35 cellular contexts compared by ENCODE assay signal in genomic region chr12:63869656-63870055, GRCh38. TPM values are rescaled to one million over a fixed set of nuclear protein-coding genes. Genes with fewer than 3 reads are reported as not detected.
DNase-seq lines count a peak whose midpoint lies in the region; ATAC-seq and TF ChIP-seq lines count a peak whose summit lies in the region.
"Had no signal": no experiment of that assay in that cellular context is flagged by ENCODE, and none has a peak within 500 bp of the region (broad histone marks: within the 10 kb centered on the region; RNA-seq: fewer than 3 reads in every experiment).

No MANE protein-coding gene starts in this region.

- H3K4me3 ChIP-seq in mammary epithelial cell (replicated peaks in 1 of 3; ENCODE audit: insufficient read depth in 1 of 3, low read depth in 2 of 3, low read length in 3 of 3) (no peak overlapping the region), GM23338 (no peak overlapping the region), gastrocnemius medialis (no peak overlapping the region)
- H3K4me3 ChIP-seq: BLaER1 treated with 17β-estradiol and CSF1 and Interleukin-3, amounts not matched to agents 10 nM and 100 nM; coronary artery; heart right ventricle; lower lobe of right lung; mucosa of descending colon; upper lobe of left lung had no signal

- intact Hi-C loops in mammary epithelial cell (cut with micrococcal nuclease) = no loop called here
- intact Hi-C loops in gastrocnemius medialis (cut with DNase I; ENCODE audit: low total_unique reads) = no loop called here

- H3K27me3 Mint-ChIP-seq in osteocyte (ENCODE audit: unreplicated experiment) (no peaks in the 10 kb centered on the region), GM23338 (ENCODE audit: insufficient read depth, low read depth, poor library complexity) (no peaks in the 10 kb centered on the region)

- H3K4me1 Mint-ChIP-seq in osteocyte (ENCODE audit: unreplicated experiment) (peaks cover 25% of the 10 kb centered on the region), GM23338 (peaks cover 43% of the 10 kb centered on the region)
- H3K4me1 Mint-ChIP-seq: activated CD4-positive, alpha-beta T cell treated with anti-CD3 and anti-CD28 coated beads, Interleukin-2, amount 10 ng/mL, durations not matched to agents 24 days and 14 days; natural killer cell; stimulated activated naive B cell treated with anti-CD40 and anti-IgM and Interleukin-4, amounts not matched to agents 10 μg/mL and 1 μg/mL and 100 μg/mL, for 72 hours had no signal

- peak overlapping the region; percentile 80 for H3K27ac Mint-ChIP-seq in osteocyte (ENCODE audit: unreplicated experiment)
- H3K27ac Mint-ChIP-seq in GM23338 = no peak overlapping the region; the same call in 1 of the 2 replicates
- H3K27ac Mint-ChIP-seq: activated CD4-positive, alpha-beta T cell treated with anti-CD3 and anti-CD28 coated beads, Interleukin-2, amount 10 ng/mL, durations not matched to agents 24 days and 14 days; activated naive CD8-positive, alpha-beta T cell; natural killer cell; stimulated activated naive B cell treated with anti-CD40 and anti-IgM and Interleukin-4, amounts not matched to agents 10 μg/mL and 1 μg/mL and 100 μg/mL, for 72 hours had no signal

- in situ Hi-C loops in mammary epithelial cell (cut with MboI; ENCODE audit: low sequenced_read_pairs in 2 of 2) = no loop called here
- in situ Hi-C loops in gastrocnemius medialis (cut with MboI; ENCODE audit: low sequenced_read_pairs in 4 of 4) = no loop called here

- H3K4me1 ChIP-seq in mammary epithelial cell (ENCODE audit: insufficient read depth, low read length) (peaks cover 11% of the 10 kb centered on the region), GM23338 (ENCODE audit: insufficient read depth) (peaks cover 44% of the 10 kb centered on the region), gastrocnemius medialis (peaks cover 0 to 5% of the 10 kb centered on the region in 2 donors)
- H3K4me1 ChIP-seq: BLaER1 treated with 17β-estradiol and CSF1 and Interleukin-3, amounts not matched to agents 10 nM and 100 nM; lower lobe of right lung; upper lobe of left lung had no signal

- H3K9me2 ChIP-seq in GM23338 (ENCODE audit: insufficient read depth) = no peaks in the 10 kb centered on the region

- peaks cover 2% of the 10 kb centered on the region for H3K36me3 Mint-ChIP-seq in osteocyte (ENCODE audit: unreplicated experiment)
- H3K36me3 Mint-ChIP-seq in GM23338 (ENCODE audit: low read depth) = no peaks in the 10 kb centered on the region
- H3K36me3 Mint-ChIP-seq: activated naive CD8-positive, alpha-beta T cell; natural killer cell; stimulated activated naive B cell treated with anti-CD40 and anti-IgM and Interleukin-4, amounts not matched to agents 10 μg/mL and 1 μg/mL and 100 μg/mL, for 72 hours had no signal

- H3K36me3 ChIP-seq in mammary epithelial cell (ENCODE audit: insufficient read depth, low read length) (peaks cover 3% of the 10 kb centered on the region), GM23338 (ENCODE audit: insufficient read depth) (no peaks in the 10 kb centered on the region), gastrocnemius medialis (no peaks in the 10 kb centered on the region)
- H3K36me3 ChIP-seq: BLaER1 treated with 17β-estradiol and CSF1 and Interleukin-3, amounts not matched to agents 10 nM and 100 nM; heart right ventricle; lower lobe of right lung; upper lobe of left lung; WERI-Rb-1 had no signal

- no TSS peak for BruUV-seq in mammary epithelial cell (replicated peaks; lab: Mats Ljungman, UMichigan)

- TF ChIP-seq POLR2A in gastrocnemius medialis (IDR thresholded peaks at IDR 0.05) = no peak

- H3K9me3 Mint-ChIP-seq in osteocyte (ENCODE audit: unreplicated experiment) = no peaks in the 10 kb centered on the region
- no peaks in the 10 kb centered on the region for H3K9me3 Mint-ChIP-seq in GM23338
- H3K9me3 Mint-ChIP-seq: activated CD4-positive, alpha-beta T cell treated with anti-CD3 and anti-CD28 coated beads, Interleukin-2, amount 10 ng/mL, durations not matched to agents 24 days and 14 days; natural killer cell; stimulated activated naive B cell treated with anti-CD40 and anti-IgM and Interleukin-4, amounts not matched to agents 10 μg/mL and 1 μg/mL and 100 μg/mL, for 72 hours had no signal

- H3K27ac ChIP-seq in mammary epithelial cell (ENCODE audit: insufficient read depth, low read depth, low read length) (no peak overlapping the region), GM23338 (ENCODE audit: low read depth) (no peak overlapping the region), gastrocnemius medialis (no peak overlapping the region)
- H3K27ac ChIP-seq: BLaER1 treated with 17β-estradiol and CSF1 and Interleukin-3, amounts not matched to agents 10 nM and 100 nM; coronary artery; epithelial cell of prostate; heart right ventricle; lower lobe of right lung; upper lobe of left lung; WERI-Rb-1 had no signal

- no peak overlapping the region for H3K4me3 Mint-ChIP-seq in osteocyte (ENCODE audit: unreplicated experiment)
- no peak overlapping the region for H3K4me3 Mint-ChIP-seq in GM23338
- H3K4me3 Mint-ChIP-seq: activated CD4-positive, alpha-beta T cell treated with anti-CD3 and anti-CD28 coated beads, Interleukin-2, amount 10 ng/mL, durations not matched to agents 24 days and 14 days; activated naive CD8-positive, alpha-beta T cell; natural killer cell; stimulated activated naive B cell treated with anti-CD40 and anti-IgM and Interleukin-4, amounts not matched to agents 10 μg/mL and 1 μg/mL and 100 μg/mL, for 72 hours had no signal

- H3K79me2 ChIP-seq in mammary epithelial cell (ENCODE audit: insufficient read depth, low read length) (peaks cover 92% of the 10 kb centered on the region), GM23338 (replicated peaks; ENCODE audit: insufficient read depth) (peaks cover 4% of the 10 kb centered on the region)

- 0 out of 2 replicates have a peak, but pooled peaks cover 4% of the 10 kb centered on the region for H3F3A ChIP-seq in GM23338 (replicated peaks; ENCODE audit: low read depth)

- H3K9me3 ChIP-seq in mammary epithelial cell (replicated peaks; ENCODE audit: insufficient read depth, low read length) = no peaks in the 10 kb centered on the region
- no peaks in the 10 kb centered on the region for H3K9me3 ChIP-seq in gastrocnemius medialis
- H3K9me3 ChIP-seq: BLaER1 treated with 17β-estradiol and CSF1 and Interleukin-3, amounts not matched to agents 10 nM and 100 nM; heart right ventricle; lower lobe of right lung; mucosa of descending colon; upper lobe of left lung had no signal

- H3K4me2 ChIP-seq in mammary epithelial cell (ENCODE audit: insufficient read depth, low read depth, low read length) (no peak overlapping the region), GM23338 (no peak overlapping the region)
- H3K4me2 ChIP-seq: BLaER1 treated with 17β-estradiol and CSF1 and Interleukin-3, amounts not matched to agents 10 nM and 100 nM had no signal

- WGBS in mammary epithelial cell (ENCODE audit: low coverage, missing lambda C conversion rate) = 93% methylated on average over 1 of the region's 1 CpG

- no peak overlapping the region for H2AFZ ChIP-seq in mammary epithelial cell (ENCODE audit: low read depth, low read length)
- H2AFZ ChIP-seq in GM23338 = no peak overlapping the region

- CTCF ChIA-PET in mammary epithelial cell (lab: Charles Lee; ENCODE audit: low non-redundant PET) = no interaction called here

- TF ChIP-seq CTCF in mammary epithelial cell (conservative IDR thresholded peaks at IDR 0.05 in 1 of 2, IDR thresholded peaks at IDR 0.05 in 1 of 2; ENCODE audit: extremely low read depth in 1 of 2, insufficient read depth in 1 of 2, low read depth in 1 of 2, low read length in 2 of 2) = no peak
- no peak for TF ChIP-seq CTCF in osteocyte (IDR thresholded peaks at IDR 0.05)
- TF ChIP-seq CTCF in GM23338 (conservative IDR thresholded peaks at IDR 0.05; ENCODE audit: low read depth in 2 of 2) = no peak
- no peak for TF ChIP-seq CTCF in gastrocnemius medialis (IDR thresholded peaks at IDR 0.05 in 4 of 5, conservative IDR thresholded peaks at IDR 0.05 in 1 of 5)

- no peaks in the 10 kb centered on the region for H4K20me1 ChIP-seq in mammary epithelial cell (ENCODE audit: insufficient read depth, low read length)
- H4K20me1 ChIP-seq in GM23338 (replicated peaks; ENCODE audit: insufficient read depth) = no peaks in the 10 kb centered on the region
- H4K20me1 ChIP-seq: BLaER1 treated with 17β-estradiol and CSF1 and Interleukin-3, amounts not matched to agents 10 nM and 100 nM had no signal

- DNase-seq in EL (peak; percentile 41), NCI-H69 (lab: John Stamatoyannopoulos, UW) (peak; percentile 16), mammary epithelial cell (peak; percentile 4), osteocyte (ENCODE audit: extremely low spot score, unreplicated experiment) (no peak), mesenteric fat pad (ENCODE audit: low spot score) (no peak), GM23338 (ENCODE audit: low spot score) (no peak), gastrocnemius medialis (no peak), amygdala (lab: John Stamatoyannopoulos, UW) (no peak)
- DNase-seq: activated CD4-positive, alpha-beta T cell treated with anti-CD3 and anti-CD28 coated beads, Interleukin-2, amount 10 ng/mL, durations not matched to agents 24 days and 14 days; activated CD8-positive, alpha-beta memory T cell treated with anti-CD3 and anti-CD28 coated beads for 24 hours; activated effector memory CD4-positive, alpha-beta T cell treated with anti-CD3 and anti-CD28 coated beads, Interleukin-2, amount 50 U/mL, for 16 hours; aorta; effector CD8-positive, alpha-beta T cell; GF-D8; heart right ventricle; kidney glomerular epithelial cell; lower lobe of right lung; mucosa of descending colon; natural killer cell; NCI-H1105; NCI-H187 treated with DMSO at 0.1 percent for 48 hours; NK-92 treated with Interleukin-12 subunit alpha and Interleukin-12 subunit beta, amount 100 ng/mL, for 24 hours; occipital lobe; SHP77; small intestine; stimulated activated naive B cell treated with anti-CD40 and anti-IgM and Interleukin-4, amounts not matched to agents 10 μg/mL and 1 μg/mL and 100 μg/mL, for 72 hours; substantia nigra; SW 1271; T-helper 9 cell; upper lobe of left lung; WERI-Rb-1 had no signal

- H3K27me3 ChIP-seq in mammary epithelial cell (ENCODE audit: insufficient read depth, low read length) = no peaks in the 10 kb centered on the region
- H3K27me3 ChIP-seq in GM23338 (ENCODE audit: insufficient read depth) = no peaks in the 10 kb centered on the region
- H3K27me3 ChIP-seq in gastrocnemius medialis = no peaks in the 10 kb centered on the region
- H3K27me3 ChIP-seq: BLaER1 treated with 17β-estradiol and CSF1 and Interleukin-3, amounts not matched to agents 10 nM and 100 nM; heart right ventricle; upper lobe of left lung had no signal

- dilution Hi-C loops in mammary epithelial cell (cut with HindIII; ENCODE audit: low sequenced_read_pairs) = loop anchor here (5.0 kb wide), 1 partner anchor 73 kb away; no protein-coding TSS in a partner anchor

- no peak for ATAC-seq in GM23338
- ATAC-seq in gastrocnemius medialis = no peak
- ATAC-seq: heart right ventricle; lower lobe of right lung; mucosa of descending colon; natural killer cell; stimulated activated naive B cell treated with anti-CD40 and anti-IgM and Interleukin-4, amounts not matched to agents 10 μg/mL and 1 μg/mL and 100 μg/mL, for 72 hours had no signal

- H3K9ac ChIP-seq in mammary epithelial cell (ENCODE audit: insufficient read depth, low read length) = no peak overlapping the region
- H3K9ac ChIP-seq: BLaER1 treated with 17β-estradiol and CSF1 and Interleukin-3, amounts not matched to agents 10 nM and 100 nM had no signal

RNA-seq across cellular contexts. Expression of gene SRGAP1, which starts 25.2 kb away (rescaled TPM):
- total RNA-seq in mammary epithelial cell (10 to 100 TPM; 14.3 to 34.4 TPM), osteocyte (11.0 and 11.7 TPM in 2 replicates), mesenteric fat pad (20.5 TPM), gastrocnemius medialis (under 1 TPM; 0.36 to 0.85 (median 0.66) TPM)
- polyA plus RNA-seq in mammary epithelial cell (8.8 TPM), GM23338 (2016; fragmentation: Nextera tagmentation; extraction: Ambion mirVana) (8.1 and 8.3 TPM in 2 replicates)
- polyA minus RNA-seq in mammary epithelial cell = 42.9 TPM
- total RNA-seq in GM23338 (2014; rRNA removed; shearing (Covaris generic)) = 5.6 and 6.1 TPM in 2 replicates

Comparison
In these comparisons a context has a peak if more than half of its experiments do, and no peak if none do; other contexts are left out.
1. DNase-seq: peak in EL (single experiment), NCI-H69 (single experiment) and mammary epithelial cell (single experiment); none in osteocyte (single experiment), mesenteric fat pad (single experiment), GM23338 (single experiment), gastrocnemius medialis (0 of 2) and amygdala (0 of 56).